20 cellular contexts compared by ENCODE assay signal in the genomic region with DNA sequence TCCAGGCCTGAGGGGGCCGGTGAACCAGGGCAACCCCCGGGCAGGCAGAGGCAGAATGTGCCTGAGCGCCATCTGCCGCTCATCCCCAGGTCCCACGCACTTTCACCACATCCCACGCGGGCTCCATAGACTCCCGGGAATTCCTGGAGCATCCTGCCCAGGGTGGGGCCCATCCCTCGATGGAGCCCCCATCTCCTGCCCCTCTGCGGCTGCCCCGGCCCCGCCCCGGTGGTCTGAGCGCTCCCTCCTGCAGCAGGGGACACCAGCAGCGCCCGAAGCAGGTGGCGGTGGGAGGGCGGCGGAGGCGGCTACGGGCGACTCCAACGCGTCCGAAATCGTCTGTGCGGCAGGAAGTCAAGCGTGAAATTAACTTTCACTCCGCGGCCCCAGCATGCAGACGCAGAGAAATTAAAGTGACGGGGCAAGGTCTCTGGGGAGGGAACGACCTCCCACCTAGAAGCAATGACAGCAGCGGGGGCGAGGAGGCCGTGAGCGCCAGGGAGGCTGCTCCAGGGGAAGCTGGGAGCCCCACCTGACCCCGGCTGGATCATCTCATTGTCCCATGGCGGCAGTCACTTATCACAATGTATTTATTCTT.
DNase-seq lines count a peak whose midpoint lies in the region; ATAC-seq, FAIRE-seq and TF ChIP-seq lines count a peak whose summit lies in the region.
"Had no signal": no experiment of that assay in that cellular context is flagged by ENCODE, and none has a peak within 500 bp of the region (broad histone marks: within the 10 kb centered on the region; RNA-seq: fewer than 3 reads in every experiment).

No MANE protein-coding gene starts in this region.

- TF ChIP-seq EP300 in K562 (IDR thresholded peaks at IDR 0.05; ENCODE audit: low read length), result no peak

- peak overlapping the region in 1 of 2 experiments; percentile 56; a peak in 1 of 4 replicates for H3K9ac ChIP-seq in K562 (ENCODE audit: insufficient read depth in 1 of 2, low read depth in 2 of 2, low read length in 2 of 2)

- TF ChIP-seq POLR2A in K562 (conservative IDR thresholded peaks at IDR 0.05), result no peak

- H4K20me1 ChIP-seq in K562 (replicated peaks; ENCODE audit: control insufficient read depth, insufficient read depth, low read length), result 0 out of 2 replicates have a peak, but pooled peaks cover 8% of the 10 kb centered on the region

- no peak for FAIRE-seq in K562 (lab: Jason Lieb, UNC)
- FAIRE-seq: A549 had no signal

- no peak for TF ChIP-seq CTCF in left ventricle myocardium inferior (IDR thresholded peaks at IDR 0.05; ENCODE audit: borderline replicate concordance)
- TF ChIP-seq CTCF in right atrium auricular region (IDR thresholded peaks at IDR 0.05), result no peak
- no peak for TF ChIP-seq CTCF in K562 (IDR thresholded peaks at IDR 0.05 in 2 of 3, conservative IDR thresholded peaks at IDR 0.05 in 1 of 3; ENCODE audit: insufficient read depth in 2 of 3, low read depth in 1 of 3, low read length in 3 of 3)
- TF ChIP-seq CTCF in type B pancreatic cell (conservative IDR thresholded peaks at IDR 0.05), result peak; percentile 36

- H3K36me3 Mint-ChIP-seq in type B pancreatic cell, result peaks cover 37% of the 10 kb centered on the region

- H3K9me3 ChIP-seq in left ventricle myocardium inferior (replicated peaks) (no peaks in the 10 kb centered on the region), right atrium auricular region (no peaks in the 10 kb centered on the region), K562 (replicated peaks; ENCODE audit: control insufficient read depth, insufficient read depth, low read depth, low read length) (no peaks in the 10 kb centered on the region)
- H3K9me3 ChIP-seq: A549, breast epithelium, tibial nerve had no signal

- H3K4me1 Mint-ChIP-seq in type B pancreatic cell (ENCODE audit: unreplicated experiment), result peaks cover 31% of the 10 kb centered on the region

- no peaks in the 10 kb centered on the region for H3K79me2 ChIP-seq in K562 (ENCODE audit: control insufficient read depth, insufficient read depth, low read length)

- intact Hi-C loops in left ventricle myocardium inferior (cut with micrococcal nuclease) (no loop called here), K562 (cut with micrococcal nuclease) (no loop called here)

- H3K36me3 ChIP-seq in left ventricle myocardium inferior, result peaks cover 65% of the 10 kb centered on the region
- peaks cover 44% of the 10 kb centered on the region for H3K36me3 ChIP-seq in right atrium auricular region
- H3K36me3 ChIP-seq in K562 (ENCODE audit: control insufficient read depth, insufficient read depth, low read length), result peaks cover 38% of the 10 kb centered on the region; the same call in 1 of the 3 replicates
- H3K36me3 ChIP-seq: breast epithelium had no signal

- no peak for ATAC-seq in K562
- no peak for ATAC-seq in HG02870 (IDR thresholded peaks at IDR 0.05; ENCODE audit: unreplicated experiment)
- ATAC-seq: A549; activated T-cell treated with anti-CD3 and anti-CD28 coated beads, Interleukin-2, amount 50 U/mL, for 72 hours; esophagus mucosa; naive thymus-derived CD4-positive, alpha-beta T cell had no signal

- peaks cover 33% of the 10 kb centered on the region for H3K4me1 ChIP-seq in left ventricle myocardium inferior
- H3K4me1 ChIP-seq in right atrium auricular region, result peaks cover 0 to 23% of the 10 kb centered on the region in 2 donors
- H3K4me1 ChIP-seq in K562 (replicated peaks in 1 of 2; ENCODE audit: control insufficient read depth in 2 of 2, insufficient read depth in 2 of 2, low read length in 2 of 2), result peaks cover 0 to 15% of the 10 kb centered on the region in 2 experiments; a peak in 1 of 5 replicates
- H3K4me1 ChIP-seq: A549, breast epithelium had no signal

- 87% methylated on average over 25 of the region's 39 CpGs for WGBS in K562 (ENCODE audit: insufficient coverage, low coverage, missing lambda C conversion rate)

- no TSS peak for BruUV-seq in K562 (replicated peaks; lab: Mats Ljungman, UMichigan)

- H3K9me1 ChIP-seq in K562 (ENCODE audit: control insufficient read depth, insufficient read depth, low read length), result peaks cover under 1% of the 10 kb centered on the region

- no peak overlapping the region for H3K27ac ChIP-seq in left ventricle myocardium inferior (replicated peaks)
- H3K27ac ChIP-seq in right atrium auricular region, result no peak overlapping the region
- no peak overlapping the region for H3K27ac ChIP-seq in K562 (ENCODE audit: extremely low read depth, low read depth, low read length)
- H3K27ac ChIP-seq: A549, tibial nerve had no signal

- no peak overlapping the region for H2AFZ ChIP-seq in K562 (ENCODE audit: low read depth, low read length)

- POLR2A ChIA-PET in K562 (lab: Yijun Ruan, JAX), result no interaction called here

- H3K4me2 ChIP-seq in K562 (ENCODE audit: insufficient read depth, low read length), result no peak overlapping the region
- H3K4me2 ChIP-seq: A549 had no signal

- no peak for TF ChIP-seq RAD21 in K562 (CRISPR knock-in tag; conservative IDR thresholded peaks at IDR 0.05 in 1 of 2, IDR thresholded peaks at IDR 0.05 in 1 of 2)

- H3K4me3 ChIP-seq in left ventricle myocardium inferior (no peak overlapping the region), right atrium auricular region (no peak overlapping the region), K562 (no peak overlapping the region)
- H3K4me3 ChIP-seq: A549, breast epithelium, tibial nerve had no signal

- DNase-seq in left ventricle myocardium inferior (peak; percentile 13), right atrium auricular region (ENCODE audit: low spot score) (no peak), K562 (ENCODE audit: extremely low read depth in 1 of 4, low spot score in 3 of 4) (no peak), left kidney (ENCODE audit: low read depth, low spot score) (peak; percentile 97), type B pancreatic cell (ENCODE audit: extremely low spot score, unreplicated experiment) (no peak), kidney tubule cell (ENCODE audit: low spot score) (no peak), HuH-7 (ENCODE audit: low spot score) (no peak)
- DNase-seq: activated T-cell treated with anti-CD3 and anti-CD28 coated beads, Interleukin-2, amount 50 U/mL, for 72 hours; mammary epithelial cell; MM.1S; naive thymus-derived CD4-positive, alpha-beta T cell; NCI-H187; stimulated activated naive CD4-positive, alpha-beta T cell had no signal

- in situ Hi-C loops in K562 (cut with MboI), result no loop called here

- no peaks in the 10 kb centered on the region for H3K27me3 Mint-ChIP-seq in type B pancreatic cell
- H3K27me3 Mint-ChIP-seq: activated naive CD8-positive, alpha-beta T cell; naive thymus-derived CD4-positive, alpha-beta T cell had no signal

- H3K27ac Mint-ChIP-seq in type B pancreatic cell, result no peak overlapping the region
- H3K27ac Mint-ChIP-seq: activated naive CD8-positive, alpha-beta T cell; activated T-cell treated with anti-CD3 and anti-CD28 coated beads, Interleukin-2, amount 50 U/mL, for 72 hours had no signal

- no peak overlapping the region for H3K4me3 Mint-ChIP-seq in type B pancreatic cell
- H3K4me3 Mint-ChIP-seq: activated naive CD8-positive, alpha-beta T cell; activated T-cell treated with anti-CD3 and anti-CD28 coated beads, Interleukin-2, amount 50 U/mL, for 72 hours; CD14-positive monocyte; naive thymus-derived CD4-positive, alpha-beta T cell had no signal

- CTCF ChIA-PET in K562 (lab: Yijun Ruan, JAX; ENCODE audit: low intra/inter-chr PET ratio), result no interaction called here

- H3K9me3 Mint-ChIP-seq in type B pancreatic cell, result no peaks in the 10 kb centered on the region
- H3K9me3 Mint-ChIP-seq: activated T-cell treated with anti-CD3 and anti-CD28 coated beads, Interleukin-2, amount 50 U/mL, for 72 hours; CD14-positive monocyte; naive thymus-derived CD4-positive, alpha-beta T cell had no signal

- H3K27me3 ChIP-seq in left ventricle myocardium inferior (ENCODE audit: low read depth), result no peaks in the 10 kb centered on the region
- H3K27me3 ChIP-seq in right atrium auricular region, result no peaks in the 10 kb centered on the region
- H3K27me3 ChIP-seq in K562 (ENCODE audit: control insufficient read depth in 2 of 2, insufficient read depth in 2 of 2, low read length in 2 of 2), result no peaks in the 10 kb centered on the region
- H3K27me3 ChIP-seq: breast epithelium, tibial nerve had no signal

TF ChIP-seq in K562, 482 proteins besides CTCF, POLR2A, EP300 and RAD21:
- TF ChIP-seq POLR2G (IDR thresholded peaks at IDR 0.05; ENCODE audit: low read depth, low read length), result 0 out of 2 replicates have a peak, but pooled peaks have one; percentile 15
- no peak for TF ChIP-seq PTRF (tag; IDR thresholded peaks at IDR 0.05)
- TF ChIP-seq KLF6 (CRISPR knock-in tag; IDR thresholded peaks at IDR 0.05; ENCODE audit: borderline replicate concordance), result no peak
- TF ChIP-seq, protein P1, sequence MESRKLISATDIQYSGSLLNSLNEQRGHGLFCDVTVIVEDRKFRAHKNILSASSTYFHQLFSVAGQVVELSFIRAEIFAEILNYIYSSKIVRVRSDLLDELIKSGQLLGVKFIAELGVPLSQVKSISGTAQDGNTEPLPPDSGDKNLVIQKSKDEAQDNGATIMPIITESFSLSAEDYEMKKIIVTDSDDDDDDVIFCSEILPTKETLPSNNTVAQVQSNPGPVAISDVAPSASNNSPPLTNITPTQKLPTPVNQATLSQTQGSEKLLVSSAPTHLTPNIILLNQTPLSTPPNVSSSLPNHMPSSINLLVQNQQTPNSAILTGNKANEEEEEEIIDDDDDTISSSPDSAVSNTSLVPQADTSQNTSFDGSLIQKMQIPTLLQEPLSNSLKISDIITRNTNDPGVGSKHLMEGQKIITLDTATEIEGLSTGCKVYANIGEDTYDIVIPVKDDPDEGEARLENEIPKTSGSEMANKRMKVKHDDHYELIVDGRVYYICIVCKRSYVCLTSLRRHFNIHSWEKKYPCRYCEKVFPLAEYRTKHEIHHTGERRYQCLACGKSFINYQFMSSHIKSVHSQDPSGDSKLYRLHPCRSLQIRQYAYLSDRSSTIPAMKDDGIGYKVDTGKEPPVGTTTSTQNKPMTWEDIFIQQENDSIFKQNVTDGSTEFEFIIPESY (CRISPR knock-in tag; IDR thresholded peaks at IDR 0.05), result peak; percentile 69; the same call in 1 of the 2 replicates

Comparison
In these comparisons a context has a peak if more than half of its experiments do, and no peak if none do; other contexts are left out.
1. DNase-seq: peak in left ventricle myocardium inferior (single experiment) and left kidney (single experiment); none in right atrium auricular region (single experiment), K562 (0 of 4), type B pancreatic cell (single experiment), kidney tubule cell (single experiment) and HuH-7 (single experiment).